In genomic region chr20:62715201-62715600, GRCh38 we compare ENCODE assay signal across 24 cellular contexts. TPM values are rescaled to one million over a fixed set of nuclear protein-coding genes. Genes with fewer than 3 reads are reported as not detected.
DNase-seq lines count a peak whose midpoint lies in the region; ATAC-seq, FAIRE-seq and TF ChIP-seq lines count a peak whose summit lies in the region.
"Had no signal": no experiment of that assay in that cellular context is flagged by ENCODE, and none has a peak within 500 bp of the region (broad histone marks: within the 10 kb centered on the region; RNA-seq: fewer than 3 reads in every experiment).

No MANE protein-coding gene starts in this region.

- no peak overlapping the region for H3K4me3 ChIP-seq in HCT116 (replicated peaks in 1 of 2; ENCODE audit: low read depth in 1 of 2, low read length in 2 of 2)
- no peak overlapping the region for H3K4me3 ChIP-seq in H1 (ENCODE audit: extremely low read depth in 1 of 4, insufficient read depth in 2 of 4, low read depth in 3 of 4, low read length in 4 of 4)
- no peak overlapping the region for H3K4me3 ChIP-seq in rectal smooth muscle tissue (ENCODE audit: low read length)
- H3K4me3 ChIP-seq: MG63, PC-9 had no signal

- WGBS in H1 (ENCODE audit: extremely low coverage in 1 of 2, insufficient coverage in 1 of 2, insufficient read length in 1 of 2, insufficient replicate concordance in 2 of 2, low coverage in 1 of 2, low lambda C conversion rate in 2 of 2, missing lambda C conversion rate in 1 of 2), 2 experiments = 91% methylated on average over 10 of the region's 10 CpGs; no CpG with 5 or more reads in 1 of the 2 experiments

- H3K36me3 ChIP-seq in HCT116 (ENCODE audit: control insufficient read depth in 1 of 2, insufficient read depth in 2 of 2, low read length in 2 of 2) = peaks cover 32 to 93% of the 10 kb centered on the region in 2 experiments
- no peaks in the 10 kb centered on the region for H3K36me3 ChIP-seq in H1 (ENCODE audit: control insufficient read depth in 2 of 4, insufficient read depth in 4 of 4, low read length in 3 of 4)
- no peaks in the 10 kb centered on the region for H3K36me3 ChIP-seq in rectal smooth muscle tissue (ENCODE audit: control insufficient read depth, insufficient read depth, low read length)
- H3K36me3 ChIP-seq: MG63 had no signal

- FAIRE-seq in H1 (lab: Jason Lieb, UNC) = no peak
- FAIRE-seq: GM19239 had no signal

- peak overlapping the region; percentile 59 for H3K27ac Mint-ChIP-seq in T-helper 2 cell treated with Interferon-gamma antibody and Interleukin-4, amounts not matched to agents 5 μg/mL and 100 μg/mL, for 36 hours

- no peak overlapping the region for H3K56ac ChIP-seq in H1 (replicated peaks; ENCODE audit: insufficient read length, low read depth, low read length)

- no peak overlapping the region for H3K4ac ChIP-seq in H1 (replicated peaks; ENCODE audit: insufficient read length, low read depth, low read length)

- H2AK5ac ChIP-seq in H1 (ENCODE audit: low read depth, low read length) = no peak overlapping the region

- ATAC-seq in HCT116 = no peak

- DNase-seq in T-helper 2 cell treated with Interferon-gamma antibody and Interleukin-4, amounts not matched to agents 5 μg/mL and 100 μg/mL, for 36 hours (ENCODE audit: low spot score) = no peak
- no peak for DNase-seq in T-helper 2 cell
- no peak for DNase-seq in HCT116 (ENCODE audit: low read depth, low spot score)
- no peak for DNase-seq in H1 (ENCODE audit: low read depth in 1 of 2, low spot score in 2 of 2)
- no peak for DNase-seq in cerebellar cortex (ENCODE audit: low spot score)
- DNase-seq in NOMO-1 treated with dmso at 0.1 percent for 144 hours (lab: John Stamatoyannopoulos, UW; ENCODE audit: unreplicated experiment) = no peak
- DNase-seq in inferior parietal cortex (ENCODE audit: extremely low spot score) = no peak
- DNase-seq: AML-193, Caco-2, GF-D8, Kasumi-1, MG63, NCI-H1048, NCI-H1436, NCI-H1930, NCI-H226, NCI-H524, NCI-H82, PC-9 had no signal

- H3K27ac ChIP-seq in HCT116 (ENCODE audit: low read depth, low read length) (peak overlapping the region; percentile 7), H1 (ENCODE audit: low read depth, low read length) (no peak overlapping the region), rectal smooth muscle tissue (ENCODE audit: low read depth, low read length) (peak overlapping the region; percentile 81)
- H3K27ac ChIP-seq: 22Rv1, PC-9 had no signal

- no peak overlapping the region for H4K8ac ChIP-seq in H1 (ENCODE audit: extremely low read depth, insufficient read depth, low read length)

- POLR2A ChIA-PET in HCT116 (lab: Charles Lee) (interaction anchor here (1.7 kb wide), 1 partner anchor 11 kb away, joined by 4 read pairs; no protein-coding TSS in a partner anchor), H1 (lab: Charles Lee; ENCODE audit: partially characterized antibody) (no interaction called here)

- H3K36me3 Mint-ChIP-seq in T-helper 2 cell treated with Interferon-gamma antibody and Interleukin-4, amounts not matched to agents 5 μg/mL and 100 μg/mL, for 36 hours (ENCODE audit: low read depth) = peaks cover 3% of the 10 kb centered on the region

- RAD21 ChIA-PET in HCT116 (lab: Charles Lee; ENCODE audit: low non-redundant PET in 1 of 2, low total read pairs in 2 of 2, uncharacterized antibody in 2 of 2, unreplicated experiment in 2 of 2) = no interaction called here

- no peak overlapping the region for H2BK12ac ChIP-seq in H1 (ENCODE audit: low read depth, low read length)

- H4K20me1 ChIP-seq in HCT116 (ENCODE audit: insufficient read depth) (peaks cover 34% of the 10 kb centered on the region; the same call in 1 of the 2 replicates), H1 (replicated peaks in 1 of 2; ENCODE audit: control insufficient read depth in 1 of 2, insufficient read depth in 2 of 2, low read length in 2 of 2) (peaks cover 0 to 3% of the 10 kb centered on the region in 2 experiments)

- no peak for TF ChIP-seq EP300 in H1 (IDR thresholded peaks at IDR 0.05; ENCODE audit: borderline replicate concordance in 1 of 2, low read depth in 2 of 2, low read length in 2 of 2)

- BruUV-seq in HCT116 (replicated peaks; lab: Mats Ljungman, UMichigan) = TSS peak; percentile 1

- intact Hi-C loops in HCT116 (cut with micrococcal nuclease) = no loop called here

- no peak overlapping the region for H3K9ac ChIP-seq in HCT116 (ENCODE audit: low read length)
- no peak overlapping the region for H3K9ac ChIP-seq in H1 (replicated peaks in 1 of 4; ENCODE audit: extremely low read depth in 1 of 4, low read depth in 3 of 4, low read length in 3 of 4)
- H3K9ac ChIP-seq in rectal smooth muscle tissue (ENCODE audit: low read length) = no peak overlapping the region

- no peaks in the 10 kb centered on the region for H3K23me2 ChIP-seq in H1 (ENCODE audit: low read depth, low read length)

- peaks cover 19% of the 10 kb centered on the region for H3K4me1 Mint-ChIP-seq in T-helper 2 cell treated with Interferon-gamma antibody and Interleukin-4, amounts not matched to agents 5 μg/mL and 100 μg/mL, for 36 hours (ENCODE audit: low read depth)

- H2BK20ac ChIP-seq in H1 (ENCODE audit: low read length) = no peak overlapping the region

- H2BK120ac ChIP-seq in H1 (replicated peaks; ENCODE audit: low read depth, low read length) = no peak overlapping the region

- TF ChIP-seq CTCF in HCT116 (IDR thresholded peaks at IDR 0.05 in 2 of 3, conservative IDR thresholded peaks at IDR 0.05 in 1 of 3; ENCODE audit: borderline replicate concordance in 1 of 3, insufficient read depth in 1 of 3, low read depth in 2 of 3, low read length in 2 of 3) (no peak), H1 (IDR thresholded peaks at IDR 0.05; ENCODE audit: control extremely low read depth in 1 of 3, insufficient read depth in 1 of 3, low read depth in 1 of 3, low read length in 3 of 3) (no peak)

- H2BK5ac ChIP-seq in H1 (ENCODE audit: low read depth, low read length) = peak overlapping the region; percentile 35; the same call in 1 of the 2 replicates

- no peaks in the 10 kb centered on the region for H3K9me3 ChIP-seq in HCT116 (ENCODE audit: control insufficient read depth in 1 of 2, insufficient read depth in 1 of 2, low read depth in 1 of 2, low read length in 2 of 2)
- no peaks in the 10 kb centered on the region for H3K9me3 ChIP-seq in H1 (ENCODE audit: insufficient read depth in 2 of 2, low read depth in 1 of 2, low read length in 1 of 2)

- H4K91ac ChIP-seq in H1 (replicated peaks; ENCODE audit: insufficient read length, low read length) = no peak overlapping the region

- H3K27me3 Mint-ChIP-seq in T-helper 2 cell treated with Interferon-gamma antibody and Interleukin-4, amounts not matched to agents 5 μg/mL and 100 μg/mL, for 36 hours (ENCODE audit: low read depth) = peaks cover 67% of the 10 kb centered on the region

- no peak overlapping the region for H3K14ac ChIP-seq in H1 (ENCODE audit: insufficient read length)

- H2BK15ac ChIP-seq in H1 (ENCODE audit: low read length) = no peak overlapping the region

- peaks cover 29 to 95% of the 10 kb centered on the region in 2 experiments; a peak in 3 of 4 replicates for H3K4me1 ChIP-seq in HCT116 (ENCODE audit: control insufficient read depth in 1 of 2, insufficient read depth in 2 of 2, low read length in 2 of 2)
- no peaks in the 10 kb centered on the region for H3K4me1 ChIP-seq in H1 (replicated peaks in 1 of 4; ENCODE audit: control insufficient read depth in 3 of 4, insufficient read depth in 4 of 4, low read length in 3 of 4)
- H3K4me1 ChIP-seq in rectal smooth muscle tissue (ENCODE audit: control insufficient read depth, insufficient read depth, low read length) = peaks cover 63% of the 10 kb centered on the region
- H3K4me1 ChIP-seq: Caco-2 had no signal

- H3K9me3 Mint-ChIP-seq in T-helper 2 cell treated with Interferon-gamma antibody and Interleukin-4, amounts not matched to agents 5 μg/mL and 100 μg/mL, for 36 hours = peaks cover 11% of the 10 kb centered on the region

- TF ChIP-seq RAD21 in HCT116 (IDR thresholded peaks at IDR 0.05; ENCODE audit: low read depth) (no peak), H1 (IDR thresholded peaks at IDR 0.05 in 1 of 2, conservative IDR thresholded peaks at IDR 0.05 in 1 of 2; ENCODE audit: low read depth in 2 of 2, low read length in 2 of 2) (no peak)

- no peak overlapping the region for H4K5ac ChIP-seq in H1 (ENCODE audit: insufficient read length, low read depth, low read length)

- no peak for TF ChIP-seq POLR2A in HCT116 (IDR thresholded peaks at IDR 0.05; ENCODE audit: borderline replicate concordance, extremely low read depth, insufficient read depth, insufficient read length)
- no peak for TF ChIP-seq POLR2A in H1 (IDR thresholded peaks at IDR 0.05; ENCODE audit: control extremely low read depth in 1 of 2, low read depth in 2 of 2, low read length in 2 of 2)

- H3K9me2 ChIP-seq in HCT116 (ENCODE audit: insufficient read depth) = no peaks in the 10 kb centered on the region

- H3K18ac ChIP-seq in H1 (ENCODE audit: extremely low read depth, low read length) = no peak overlapping the region

- H3K23ac ChIP-seq in H1 (ENCODE audit: insufficient read length) = no peak overlapping the region

- H3K79me1 ChIP-seq in H1 (ENCODE audit: low read depth, low read length) = no peaks in the 10 kb centered on the region

- H3K4me2 ChIP-seq in HCT116 (ENCODE audit: low read length) (peak overlapping the region; percentile 37), H1 (ENCODE audit: insufficient read depth in 1 of 2, low read depth in 2 of 2, low read length in 2 of 2) (no peak overlapping the region)
- H3K4me2 ChIP-seq: PC-9 had no signal

- H2AFZ ChIP-seq in HCT116 (ENCODE audit: low read depth, low read length, poor library complexity, severe bottlenecking) (no peak overlapping the region), H1 (ENCODE audit: low read length) (no peak overlapping the region)
- H2AFZ ChIP-seq: PC-9 had no signal

- H3K27me3 ChIP-seq in HCT116 (ENCODE audit: insufficient read depth, low read length) (no peaks in the 10 kb centered on the region), H1 (replicated peaks in 1 of 4; ENCODE audit: control insufficient read depth in 3 of 4, extremely low read depth in 1 of 4, insufficient read depth in 3 of 4, low read length in 3 of 4) (peaks cover 2 to 11% (median 7%) of the 10 kb centered on the region in 4 experiments), rectal smooth muscle tissue (ENCODE audit: control insufficient read depth, insufficient read depth, low read length) (peaks cover 7% of the 10 kb centered on the region)

- peaks cover 100% of the 10 kb centered on the region for H3K79me2 ChIP-seq in HCT116 (ENCODE audit: insufficient read depth, low read length)
- H3K79me2 ChIP-seq in H1 (ENCODE audit: control insufficient read depth in 1 of 2, insufficient read depth in 2 of 2, low read length in 2 of 2) = no peaks in the 10 kb centered on the region

- H3K4me3 Mint-ChIP-seq in T-helper 2 cell treated with Interferon-gamma antibody and Interleukin-4, amounts not matched to agents 5 μg/mL and 100 μg/mL, for 36 hours = no peak overlapping the region

- CTCF ChIA-PET in HCT116 (lab: Charles Lee) = interaction anchor here (1.0 kb wide), 1 partner anchor 12 kb away, joined by 3 read pairs; no protein-coding TSS in a partner anchor
- CTCF ChIA-PET in H1 (lab: Charles Lee; ENCODE audit: partially characterized antibody) = interaction anchor here (1.0 to 3.5 kb wide), 3 partner anchors 9 to 77 kb away, joined by 3 to 15 read pairs (median 4); no protein-coding TSS in a partner anchor

RNA-seq across cellular contexts. Expression of gene NTSR1, which starts 6.6 kb away (rescaled TPM):
- 187 TPM for total RNA-seq in HCT116 (2021; ENCODE audit: unreplicated experiment)
- 139 and 172 TPM in 2 replicates for polyA plus RNA-seq in HCT116 (2012)
- total RNA-seq in H1 (2021; fragmentation: NEBNext Ultra II Directional; extraction: Animal tissue kit (Norgen Biotek cat#: 25700)) = 0.75 and 0.89 TPM in 2 replicates
- polyA plus RNA-seq in H1 (2011; rRNA removed) = 0.53 and 0.97 TPM in 2 replicates
- polyA plus RNA-seq in H1 (2011; cell fraction: cytosol; rRNA removed) = 0.32 TPM
- polyA plus RNA-seq in H1 (2011; cell fraction: nucleus; rRNA removed) = 0.53 TPM
- polyA plus RNA-seq in H1 (2012, experiment 1 of 2) = 0.15 to 0.68 TPM (median 0.34 TPM) in 4 replicates
- 0.43 TPM for polyA plus RNA-seq in H1 (2012, experiment 2 of 2)
- polyA plus RNA-seq in H1 (2013, experiment 1 of 2) = 0.77 TPM
- 0.87 TPM for polyA plus RNA-seq in H1 (2013, experiment 2 of 2)
- polyA minus RNA-seq in H1 (2011; rRNA and poly(A)+ RNA removed) = 0.19 and 0.24 TPM in 2 replicates
- polyA minus RNA-seq in H1 (2011; cell fraction: cytosol; rRNA and poly(A)+ RNA removed) = not detected
- polyA minus RNA-seq in H1 (2011; cell fraction: nucleus; rRNA and poly(A)+ RNA removed) = 0.20 TPM
- total RNA-seq: H4, SK-MEL-5 had no signal

Comparison
In these comparisons a context has a peak if more than half of its experiments do, and no peak if none do; other contexts are left out.
1. RNA of gene NTSR1, which starts 6.6 kb away (total RNA-seq): 187 TPM in HCT116 (single experiment); 0.75 to 0.89 TPM in H1; every median in the first group is over 10 times any median in the second.